In genomic region chr1:240399381-240399780, GRCh38 we compare ENCODE assay signal across 11 cellular contexts.
DNase-seq lines count a peak whose midpoint lies in the region; ATAC-seq and TF ChIP-seq lines count a peak whose summit lies in the region.
"Had no signal": no experiment of that assay in that cellular context is flagged by ENCODE, and none has a peak within 500 bp of the region (broad histone marks: within the 10 kb centered on the region; RNA-seq: fewer than 3 reads in every experiment).

No MANE protein-coding gene starts in this region.

- no peaks in the 10 kb centered on the region for H3K36me3 Mint-ChIP-seq in activated naive CD8-positive, alpha-beta T cell treated with anti-CD3 and anti-CD28 coated beads, Interleukin-2, amount 50 U/mL, for 24 hours (ENCODE audit: low read depth)
- H3K36me3 Mint-ChIP-seq in activated T-cell treated with anti-CD3 and anti-CD28 coated beads, Interleukin-2, amount 50 U/mL, for 24 hours (ENCODE audit: low read depth): no peaks in the 10 kb centered on the region

- H3K27me3 ChIP-seq in fibroblast of lung (ENCODE audit: control insufficient read depth, insufficient read depth, low read length): no peaks in the 10 kb centered on the region
- H3K27me3 ChIP-seq: breast epithelium, upper lobe of left lung had no signal

- H2AFZ ChIP-seq in fibroblast of lung (ENCODE audit: low read length): no peak overlapping the region

- TF ChIP-seq CTCF in fibroblast of lung (conservative IDR thresholded peaks at IDR 0.05 in 1 of 2, IDR thresholded peaks at IDR 0.05 in 1 of 2; ENCODE audit: low read depth in 1 of 2, low read length in 2 of 2): no peak

- no peaks in the 10 kb centered on the region for H3K4me1 Mint-ChIP-seq in activated naive CD8-positive, alpha-beta T cell treated with anti-CD3 and anti-CD28 coated beads, Interleukin-2, amount 50 U/mL, for 24 hours
- H3K4me1 Mint-ChIP-seq in activated T-cell treated with anti-CD3 and anti-CD28 coated beads, Interleukin-2, amount 50 U/mL, for 24 hours (ENCODE audit: low read depth): no peaks in the 10 kb centered on the region

- H3K9me3 ChIP-seq in fibroblast of lung (ENCODE audit: control insufficient read depth, insufficient read depth, low read depth, low read length): no peaks in the 10 kb centered on the region
- H3K9me3 ChIP-seq: breast epithelium, upper lobe of left lung had no signal

- H3K79me2 ChIP-seq in fibroblast of lung (ENCODE audit: control insufficient read depth, insufficient read depth, low read length): no peaks in the 10 kb centered on the region

- no peaks in the 10 kb centered on the region for H4K20me1 ChIP-seq in fibroblast of lung (ENCODE audit: control insufficient read depth, extremely low read depth, insufficient read depth, low read length)

- H3K4me3 ChIP-seq in fibroblast of lung (replicated peaks in 1 of 4; ENCODE audit: control extremely low read depth in 1 of 4, insufficient read depth in 1 of 4, low read depth in 3 of 4, low read length in 4 of 4): no peak overlapping the region
- H3K4me3 ChIP-seq: breast epithelium, upper lobe of left lung had no signal

- no peak overlapping the region for H3K27ac Mint-ChIP-seq in activated naive CD8-positive, alpha-beta T cell treated with anti-CD3 and anti-CD28 coated beads, Interleukin-2, amount 50 U/mL, for 24 hours
- no peak overlapping the region for H3K27ac Mint-ChIP-seq in activated T-cell treated with anti-CD3 and anti-CD28 coated beads, Interleukin-2, amount 50 U/mL, for 24 hours

- H3K27me3 Mint-ChIP-seq in activated naive CD8-positive, alpha-beta T cell treated with anti-CD3 and anti-CD28 coated beads, Interleukin-2, amount 50 U/mL, for 24 hours: peaks cover 4% of the 10 kb centered on the region
- no peaks in the 10 kb centered on the region for H3K27me3 Mint-ChIP-seq in activated T-cell treated with anti-CD3 and anti-CD28 coated beads, Interleukin-2, amount 50 U/mL, for 24 hours

- ATAC-seq in activated naive CD8-positive, alpha-beta T cell treated with anti-CD3 and anti-CD28 coated beads, Interleukin-2, amount 50 U/mL, for 24 hours: no peak

- no peaks in the 10 kb centered on the region for H3K9me3 Mint-ChIP-seq in activated naive CD8-positive, alpha-beta T cell treated with anti-CD3 and anti-CD28 coated beads, Interleukin-2, amount 50 U/mL, for 24 hours
- peaks cover 2% of the 10 kb centered on the region for H3K9me3 Mint-ChIP-seq in activated T-cell treated with anti-CD3 and anti-CD28 coated beads, Interleukin-2, amount 50 U/mL, for 24 hours

- no peak overlapping the region for H3K4me2 ChIP-seq in fibroblast of lung (ENCODE audit: extremely low read depth, insufficient read depth, low read length)

- no peak overlapping the region for H3K4me3 Mint-ChIP-seq in activated naive CD8-positive, alpha-beta T cell treated with anti-CD3 and anti-CD28 coated beads, Interleukin-2, amount 50 U/mL, for 24 hours
- H3K4me3 Mint-ChIP-seq in activated T-cell treated with anti-CD3 and anti-CD28 coated beads, Interleukin-2, amount 50 U/mL, for 24 hours: no peak overlapping the region

- H3K36me3 ChIP-seq in fibroblast of lung (ENCODE audit: control insufficient read depth, insufficient read depth, low read length): no peaks in the 10 kb centered on the region
- H3K36me3 ChIP-seq: breast epithelium, upper lobe of left lung had no signal

- no peak overlapping the region for H3K27ac ChIP-seq in fibroblast of lung (ENCODE audit: insufficient read depth, low read length)
- H3K27ac ChIP-seq: breast epithelium, upper lobe of left lung had no signal

- DNase-seq in ELR (ENCODE audit: low read depth) (peak; percentile 91), RKO (ENCODE audit: low spot score) (peak; percentile 38), fibroblast of lung (ENCODE audit: low read depth in 2 of 2) (peak; percentile 75 to 99), renal cortical epithelial cell (ENCODE audit: low read depth) (peak; percentile 38), HuH-7.5 (ENCODE audit: low spot score) (no peak)
- no peak for DNase-seq in activated naive CD8-positive, alpha-beta T cell treated with anti-CD3 and anti-CD28 coated beads, Interleukin-2, amount 50 U/mL, for 24 hours
- no peak for DNase-seq in stimulated activated CD4-positive, alpha-beta T cell treated with anti-CD3 and anti-CD28 coated beads, Interleukin-4, amount 100 ng/mL, for 24 hours
- DNase-seq in activated T-cell treated with anti-CD3 and anti-CD28 coated beads, Interleukin-2, amount 50 U/mL, for 24 hours: no peak
- DNase-seq: T-helper 1 cell, upper lobe of left lung had no signal

- no peak overlapping the region for H3K9ac ChIP-seq in fibroblast of lung (ENCODE audit: insufficient read depth, low read length)

- H3K4me1 ChIP-seq in fibroblast of lung (ENCODE audit: control insufficient read depth, extremely low read depth, insufficient read depth, low read length): peaks cover 5% of the 10 kb centered on the region
- H3K4me1 ChIP-seq: breast epithelium had no signal

Comparison
In these comparisons a context has a peak if more than half of its experiments do, and no peak if none do; other contexts are left out.
1. DNase-seq: peak in ELR (single experiment), RKO (single experiment), fibroblast of lung (2 of 2) and renal cortical epithelial cell (single experiment); none in HuH-7.5 (single experiment), activated naive CD8-positive, alpha-beta T cell treated with anti-CD3 and anti-CD28 coated beads, Interleukin-2, amount 50 U/mL, for 24 hours (single experiment), stimulated activated CD4-positive, alpha-beta T cell treated with anti-CD3 and anti-CD28 coated beads, Interleukin-4, amount 100 ng/mL, for 24 hours (single experiment) and activated T-cell treated with anti-CD3 and anti-CD28 coated beads, Interleukin-2, amount 50 U/mL, for 24 hours (single experiment).